Comparison of ENCODE assay signal across 18 cellular contexts in the genomic region with DNA sequence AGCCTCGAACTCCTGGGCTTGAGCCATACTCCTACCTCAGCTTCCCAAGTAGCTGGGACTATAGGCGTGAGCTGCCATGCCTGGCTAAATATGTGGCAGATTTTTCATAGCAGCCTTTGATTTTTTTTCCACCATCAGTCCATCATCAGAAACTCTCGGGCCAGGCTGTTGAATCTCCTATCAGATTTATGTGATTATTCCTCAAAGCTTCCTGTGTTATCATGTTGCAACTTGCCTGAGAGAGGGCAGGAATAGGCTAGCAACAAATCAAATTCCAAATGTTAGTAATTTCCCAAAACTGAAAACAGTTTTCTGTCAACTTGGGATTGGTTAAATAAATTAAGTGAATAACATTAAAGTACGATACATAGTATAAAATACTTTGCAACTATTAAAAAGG. TPM values are rescaled to one million over a fixed set of nuclear protein-coding genes. Genes with fewer than 3 reads are reported as not detected.
DNase-seq lines count a peak whose midpoint lies in the region; ATAC-seq and TF ChIP-seq lines count a peak whose summit lies in the region.
"Had no signal": no experiment of that assay in that cellular context is flagged by ENCODE, and none has a peak within 500 bp of the region (broad histone marks: within the 10 kb centered on the region; RNA-seq: fewer than 3 reads in every experiment).

No MANE protein-coding gene starts in this region.

- ATAC-seq in activated CD8-positive, alpha-beta T cell treated with anti-CD3 and anti-CD28 coated beads for 36 hours, result no peak
- ATAC-seq in GM18502 (IDR thresholded peaks at IDR 0.05; ENCODE audit: poor library complexity, unreplicated experiment), result no peak
- ATAC-seq: GM23338, HCT116, PC-3 had no signal

- TF ChIP-seq CTCF in RWPE1 (conservative IDR thresholded peaks at IDR 0.05; ENCODE audit: low read depth), result no peak
- no peak for TF ChIP-seq CTCF in type B pancreatic cell (conservative IDR thresholded peaks at IDR 0.05)
- no peak for TF ChIP-seq CTCF in activated CD8-positive, alpha-beta T cell treated with anti-CD3 and anti-CD28 coated beads for 36 hours (IDR thresholded peaks at IDR 0.05)

- H3K4me3 Mint-ChIP-seq in dendritic cell treated with granulocyte-macrophage colony-stimulating factor and Interleukin-4, amounts not matched to agents 40 ng/mL and 50 ng/mL, for 4 days, result no peak overlapping the region
- no peak overlapping the region for H3K4me3 Mint-ChIP-seq in type B pancreatic cell
- no peak overlapping the region for H3K4me3 Mint-ChIP-seq in activated CD8-positive, alpha-beta T cell treated with anti-CD3 and anti-CD28 coated beads for 36 hours
- H3K4me3 Mint-ChIP-seq: B cell; CD8-positive, alpha-beta memory T cell; GM23338 had no signal

- intact Hi-C loops in dendritic cell treated with granulocyte-macrophage colony-stimulating factor and Interleukin-4, amounts not matched to agents 40 ng/mL and 50 ng/mL, for 4 days (cut with micrococcal nuclease), result no loop called here
- intact Hi-C loops in activated CD8-positive, alpha-beta T cell treated with anti-CD3 and anti-CD28 coated beads for 36 hours (cut with micrococcal nuclease), result loop anchor here (5.0 kb wide), 1 partner anchor 42 kb away; no protein-coding TSS in a partner anchor

- H3K9me3 Mint-ChIP-seq in dendritic cell treated with granulocyte-macrophage colony-stimulating factor and Interleukin-4, amounts not matched to agents 40 ng/mL and 50 ng/mL, for 4 days, result no peaks in the 10 kb centered on the region
- peaks cover 4% of the 10 kb centered on the region for H3K9me3 Mint-ChIP-seq in type B pancreatic cell
- H3K9me3 Mint-ChIP-seq in activated CD8-positive, alpha-beta T cell treated with anti-CD3 and anti-CD28 coated beads for 36 hours, result no peaks in the 10 kb centered on the region
- H3K9me3 Mint-ChIP-seq: CD8-positive, alpha-beta memory T cell; GM23338 had no signal

- no peaks in the 10 kb centered on the region for H3K27me3 Mint-ChIP-seq in dendritic cell treated with granulocyte-macrophage colony-stimulating factor and Interleukin-4, amounts not matched to agents 40 ng/mL and 50 ng/mL, for 4 days
- no peaks in the 10 kb centered on the region for H3K27me3 Mint-ChIP-seq in type B pancreatic cell
- no peaks in the 10 kb centered on the region for H3K27me3 Mint-ChIP-seq in activated CD8-positive, alpha-beta T cell treated with anti-CD3 and anti-CD28 coated beads for 36 hours
- H3K27me3 Mint-ChIP-seq: B cell; CD8-positive, alpha-beta memory T cell had no signal

- DNase-seq in NCI-H1694 (lab: John Stamatoyannopoulos, UW) (peak; percentile 62), RWPE1 (ENCODE audit: low spot score) (peak; percentile 59), type B pancreatic cell (ENCODE audit: extremely low spot score, unreplicated experiment) (no peak), nucleus accumbens (lab: John Stamatoyannopoulos, UW) (no peak)
- no peak for DNase-seq in activated CD8-positive, alpha-beta T cell treated with anti-CD3 and anti-CD28 coated beads for 36 hours
- DNase-seq: CD8-positive, alpha-beta memory T cell; GF-D8; NCI-H1930; NCI-H510A treated with DMSO at 0.1 percent for 48 hours; PC-3; SW 1271 had no signal

- H3K4me1 Mint-ChIP-seq in dendritic cell treated with granulocyte-macrophage colony-stimulating factor and Interleukin-4, amounts not matched to agents 40 ng/mL and 50 ng/mL, for 4 days (ENCODE audit: low read depth), result peaks cover 59% of the 10 kb centered on the region
- peaks cover 30% of the 10 kb centered on the region for H3K4me1 Mint-ChIP-seq in type B pancreatic cell (ENCODE audit: unreplicated experiment)
- peaks cover 27% of the 10 kb centered on the region for H3K4me1 Mint-ChIP-seq in activated CD8-positive, alpha-beta T cell treated with anti-CD3 and anti-CD28 coated beads for 36 hours (ENCODE audit: low read depth)

- peak overlapping the region; percentile 86 for H3K27ac ChIP-seq in RWPE1

- H3K27ac Mint-ChIP-seq in dendritic cell treated with granulocyte-macrophage colony-stimulating factor and Interleukin-4, amounts not matched to agents 40 ng/mL and 50 ng/mL, for 4 days, result peak overlapping the region; percentile 96
- peak overlapping the region; percentile 5 for H3K27ac Mint-ChIP-seq in type B pancreatic cell
- no peak overlapping the region for H3K27ac Mint-ChIP-seq in activated CD8-positive, alpha-beta T cell treated with anti-CD3 and anti-CD28 coated beads for 36 hours
- H3K27ac Mint-ChIP-seq: B cell, GM23338 had no signal

- POLR2A ChIA-PET in RWPE1 (lab: Yijun Ruan, JAX; ENCODE audit: low non-redundant PET), result no interaction called here
- POLR2A ChIA-PET in activated CD8-positive, alpha-beta T cell treated with anti-CD3 and anti-CD28 coated beads for 36 hours (lab: Charles Lee), result interaction anchor here (0.5 to 1.9 kb wide), 4 partner anchors 11 to 1058 kb away, joined by 3 to 8 read pairs (median 4); partner anchors contain the start of genes FCHSD2 and TOMT

- peaks cover 46% of the 10 kb centered on the region for H3K36me3 Mint-ChIP-seq in dendritic cell treated with granulocyte-macrophage colony-stimulating factor and Interleukin-4, amounts not matched to agents 40 ng/mL and 50 ng/mL, for 4 days (ENCODE audit: low read depth)
- H3K36me3 Mint-ChIP-seq in type B pancreatic cell, result peaks cover 7% of the 10 kb centered on the region
- H3K36me3 Mint-ChIP-seq in activated CD8-positive, alpha-beta T cell treated with anti-CD3 and anti-CD28 coated beads for 36 hours (ENCODE audit: low read depth), result peaks cover 10% of the 10 kb centered on the region

- CTCF ChIA-PET in RWPE1 (lab: Yijun Ruan, JAX), result interaction anchor here (0.5 to 0.7 kb wide), 2 partner anchors 16 to 59 kb away, joined by 3 read pairs; no protein-coding TSS in a partner anchor
- CTCF ChIA-PET in activated CD8-positive, alpha-beta T cell treated with anti-CD3 and anti-CD28 coated beads for 36 hours (lab: Charles Lee), result interaction anchor here (1.0 to 5.1 kb wide), 2 partner anchors 59 to 63 kb away, joined by 4 to 37 read pairs; no protein-coding TSS in a partner anchor

RNA-seq across cellular contexts. Expression of gene LRRC51, which starts 3.4 kb away (rescaled TPM):
- 7.9 and 14.7 TPM in 2 replicates for total RNA-seq in type B pancreatic cell (ENCODE audit: low replicate concordance)
- 1 to 10 TPM; 7.0 to 7.7 TPM for total RNA-seq in activated CD8-positive, alpha-beta T cell treated with anti-CD3 and anti-CD28 coated beads for 36 hours

RNA-seq across cellular contexts. Expression of gene NUMA1, which starts 3.7 kb away (rescaled TPM):
- 183 and 225 TPM in 2 replicates for total RNA-seq in type B pancreatic cell (ENCODE audit: low replicate concordance)
- total RNA-seq in activated CD8-positive, alpha-beta T cell treated with anti-CD3 and anti-CD28 coated beads for 36 hours, result 100 to 1,000 TPM; 165 to 169 TPM

RNA-seq across cellular contexts. Expression of gene LAMTOR1, which starts 19.0 kb away (rescaled TPM):
- total RNA-seq in type B pancreatic cell (ENCODE audit: low replicate concordance), result 73.0 and 93.8 TPM in 2 replicates
- 10 to 100 TPM; 50.3 to 52.4 TPM for total RNA-seq in activated CD8-positive, alpha-beta T cell treated with anti-CD3 and anti-CD28 coated beads for 36 hours

RNA-seq across cellular contexts. Expression of gene TOMT, which starts 21.6 kb away (rescaled TPM):
- total RNA-seq in type B pancreatic cell (ENCODE audit: low replicate concordance), result not detected in 2 replicates
- total RNA-seq in activated CD8-positive, alpha-beta T cell treated with anti-CD3 and anti-CD28 coated beads for 36 hours, result not detected
- total RNA-seq: B cell; CD8-positive, alpha-beta memory T cell; Daoy; GM23338; PC-3; SK-MEL-5 had no signal

RNA-seq across cellular contexts. Expression of gene ANAPC15, which starts 28.4 kb away (rescaled TPM):
- total RNA-seq in type B pancreatic cell (ENCODE audit: low replicate concordance), result 45.5 and 47.9 TPM in 2 replicates
- 10 to 100 TPM; 66.0 to 67.4 TPM for total RNA-seq in activated CD8-positive, alpha-beta T cell treated with anti-CD3 and anti-CD28 coated beads for 36 hours

Comparison
In these comparisons a context has a peak if more than half of its experiments do, and no peak if none do; other contexts are left out.
1. DNase-seq: peak in NCI-H1694 (single experiment) and RWPE1 (single experiment); none in type B pancreatic cell (single experiment), activated CD8-positive, alpha-beta T cell treated with anti-CD3 and anti-CD28 coated beads for 36 hours (single experiment) and nucleus accumbens (0 of 56).